Comparison of ENCODE assay signal across 1 cellular context in the genomic region with DNA sequence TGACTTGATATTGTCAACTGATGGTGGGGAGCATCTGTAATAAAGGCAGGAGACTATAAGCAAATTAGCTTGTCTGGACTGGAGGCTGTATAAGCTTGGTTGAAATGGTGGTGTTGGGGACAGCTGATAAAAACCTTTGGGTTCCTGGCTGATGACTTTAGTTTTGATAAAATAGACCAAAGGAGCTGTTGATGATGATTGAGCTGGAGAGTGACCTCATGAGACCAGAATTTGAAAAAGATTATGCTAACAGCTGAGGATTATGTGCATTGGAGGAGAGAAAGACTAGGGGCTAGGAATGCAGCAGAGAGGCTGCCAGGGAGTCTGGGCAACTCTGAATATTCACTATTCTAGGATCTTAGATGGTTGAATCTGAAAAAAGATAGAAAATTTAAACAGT.
TF ChIP-seq lines count a peak whose summit lies in the region.

No MANE protein-coding gene starts in this region.

TF ChIP-seq in K562, 482 proteins besides CTCF, POLR2A, EP300 and RAD21 (continued from another document and continues in another):
- no peak for TF ChIP-seq ZNF830 (CRISPR knock-in tag; IDR thresholded peaks at IDR 0.05)
- no peak for TF ChIP-seq FOXA1 (IDR thresholded peaks at IDR 0.05; ENCODE audit: borderline replicate concordance)
- TF ChIP-seq ZNF253 (CRISPR knock-in tag; conservative IDR thresholded peaks at IDR 0.05) = no peak
- no peak for TF ChIP-seq SMAD1 (IDR thresholded peaks at IDR 0.05; ENCODE audit: low read depth, low read length, partially characterized antibody)
- TF ChIP-seq ZNF347 (CRISPR knock-in tag; IDR thresholded peaks at IDR 0.05; ENCODE audit: low read depth) = no peak
- TF ChIP-seq, protein P1, sequence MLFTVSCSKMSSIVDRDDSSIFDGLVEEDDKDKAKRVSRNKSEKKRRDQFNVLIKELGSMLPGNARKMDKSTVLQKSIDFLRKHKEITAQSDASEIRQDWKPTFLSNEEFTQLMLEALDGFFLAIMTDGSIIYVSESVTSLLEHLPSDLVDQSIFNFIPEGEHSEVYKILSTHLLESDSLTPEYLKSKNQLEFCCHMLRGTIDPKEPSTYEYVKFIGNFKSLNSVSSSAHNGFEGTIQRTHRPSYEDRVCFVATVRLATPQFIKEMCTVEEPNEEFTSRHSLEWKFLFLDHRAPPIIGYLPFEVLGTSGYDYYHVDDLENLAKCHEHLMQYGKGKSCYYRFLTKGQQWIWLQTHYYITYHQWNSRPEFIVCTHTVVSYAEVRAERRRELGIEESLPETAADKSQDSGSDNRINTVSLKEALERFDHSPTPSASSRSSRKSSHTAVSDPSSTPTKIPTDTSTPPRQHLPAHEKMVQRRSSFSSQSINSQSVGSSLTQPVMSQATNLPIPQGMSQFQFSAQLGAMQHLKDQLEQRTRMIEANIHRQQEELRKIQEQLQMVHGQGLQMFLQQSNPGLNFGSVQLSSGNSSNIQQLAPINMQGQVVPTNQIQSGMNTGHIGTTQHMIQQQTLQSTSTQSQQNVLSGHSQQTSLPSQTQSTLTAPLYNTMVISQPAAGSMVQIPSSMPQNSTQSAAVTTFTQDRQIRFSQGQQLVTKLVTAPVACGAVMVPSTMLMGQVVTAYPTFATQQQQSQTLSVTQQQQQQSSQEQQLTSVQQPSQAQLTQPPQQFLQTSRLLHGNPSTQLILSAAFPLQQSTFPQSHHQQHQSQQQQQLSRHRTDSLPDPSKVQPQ (CRISPR knock-in tag; IDR thresholded peaks at IDR 0.05; ENCODE audit: borderline replicate concordance) = no peak
- no peak for TF ChIP-seq CEBPB (tag; IDR thresholded peaks at IDR 0.05)
- TF ChIP-seq HNRNPL (IDR thresholded peaks at IDR 0.05; ENCODE audit: low read depth, low read length) = no peak
- TF ChIP-seq L3MBTL2 (IDR thresholded peaks at IDR 0.05) = no peak
- no peak for TF ChIP-seq SREBF2 (CRISPR knock-in tag; IDR thresholded peaks at IDR 0.05)
- no peak for TF ChIP-seq SRSF1 (IDR thresholded peaks at IDR 0.05; ENCODE audit: low read depth, low read length)
- no peak for TF ChIP-seq KAT8 (IDR thresholded peaks at IDR 0.05; ENCODE audit: low read depth)
- no peak for TF ChIP-seq RFX7 (CRISPR knock-in tag; IDR thresholded peaks at IDR 0.05)
- no peak for TF ChIP-seq KAT7 (CRISPR knock-in tag; IDR thresholded peaks at IDR 0.05; ENCODE audit: borderline replicate concordance)
- no peak for TF ChIP-seq PPARD (CRISPR knock-in tag; IDR thresholded peaks at IDR 0.05)
- TF ChIP-seq NFIX (CRISPR knock-in tag; IDR thresholded peaks at IDR 0.05; ENCODE audit: low read depth) = no peak
- no peak for TF ChIP-seq NR1H2 (CRISPR knock-in tag; IDR thresholded peaks at IDR 0.05)
- TF ChIP-seq ZNF121 (CRISPR knock-in tag; conservative IDR thresholded peaks at IDR 0.05) = no peak
- TF ChIP-seq THRB (CRISPR knock-in tag; conservative IDR thresholded peaks at IDR 0.05) = no peak
- TF ChIP-seq MCM3 (IDR thresholded peaks at IDR 0.05) = no peak
- TF ChIP-seq NR2F6 (CRISPR knock-in tag; IDR thresholded peaks at IDR 0.05) = no peak
- no peak for TF ChIP-seq TAF1 (IDR thresholded peaks at IDR 0.05; ENCODE audit: control insufficient read depth, extremely low read depth, insufficient read depth, low read length, severe bottlenecking)
- TF ChIP-seq ZNF76 (CRISPR knock-in tag; IDR thresholded peaks at IDR 0.05; ENCODE audit: borderline replicate concordance) = no peak
- TF ChIP-seq, protein P2, sequence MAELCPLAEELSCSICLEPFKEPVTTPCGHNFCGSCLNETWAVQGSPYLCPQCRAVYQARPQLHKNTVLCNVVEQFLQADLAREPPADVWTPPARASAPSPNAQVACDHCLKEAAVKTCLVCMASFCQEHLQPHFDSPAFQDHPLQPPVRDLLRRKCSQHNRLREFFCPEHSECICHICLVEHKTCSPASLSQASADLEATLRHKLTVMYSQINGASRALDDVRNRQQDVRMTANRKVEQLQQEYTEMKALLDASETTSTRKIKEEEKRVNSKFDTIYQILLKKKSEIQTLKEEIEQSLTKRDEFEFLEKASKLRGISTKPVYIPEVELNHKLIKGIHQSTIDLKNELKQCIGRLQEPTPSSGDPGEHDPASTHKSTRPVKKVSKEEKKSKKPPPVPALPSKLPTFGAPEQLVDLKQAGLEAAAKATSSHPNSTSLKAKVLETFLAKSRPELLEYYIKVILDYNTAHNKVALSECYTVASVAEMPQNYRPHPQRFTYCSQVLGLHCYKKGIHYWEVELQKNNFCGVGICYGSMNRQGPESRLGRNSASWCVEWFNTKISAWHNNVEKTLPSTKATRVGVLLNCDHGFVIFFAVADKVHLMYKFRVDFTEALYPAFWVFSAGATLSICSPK (IDR thresholded peaks at IDR 0.05; ENCODE audit: borderline replicate concordance) = no peak
- no peak for TF ChIP-seq XRCC4 (IDR thresholded peaks at IDR 0.05; ENCODE audit: extremely low read depth, insufficient read depth, insufficient read length)
- TF ChIP-seq BCLAF1 (IDR thresholded peaks at IDR 0.05; ENCODE audit: borderline replicate concordance in 1 of 2, control insufficient read depth in 1 of 2, low read depth in 2 of 2, low read length in 1 of 2) = no peak
- TF ChIP-seq NCOA4 (IDR thresholded peaks at IDR 0.05; ENCODE audit: partially characterized antibody) = no peak
- no peak for TF ChIP-seq ZNF133 (CRISPR knock-in tag; IDR thresholded peaks at IDR 0.05)
- no peak for TF ChIP-seq NR2C1 (IDR thresholded peaks at IDR 0.05)
- TF ChIP-seq NR2C1 (tag; IDR thresholded peaks at IDR 0.05) = no peak
- TF ChIP-seq, protein P3, sequence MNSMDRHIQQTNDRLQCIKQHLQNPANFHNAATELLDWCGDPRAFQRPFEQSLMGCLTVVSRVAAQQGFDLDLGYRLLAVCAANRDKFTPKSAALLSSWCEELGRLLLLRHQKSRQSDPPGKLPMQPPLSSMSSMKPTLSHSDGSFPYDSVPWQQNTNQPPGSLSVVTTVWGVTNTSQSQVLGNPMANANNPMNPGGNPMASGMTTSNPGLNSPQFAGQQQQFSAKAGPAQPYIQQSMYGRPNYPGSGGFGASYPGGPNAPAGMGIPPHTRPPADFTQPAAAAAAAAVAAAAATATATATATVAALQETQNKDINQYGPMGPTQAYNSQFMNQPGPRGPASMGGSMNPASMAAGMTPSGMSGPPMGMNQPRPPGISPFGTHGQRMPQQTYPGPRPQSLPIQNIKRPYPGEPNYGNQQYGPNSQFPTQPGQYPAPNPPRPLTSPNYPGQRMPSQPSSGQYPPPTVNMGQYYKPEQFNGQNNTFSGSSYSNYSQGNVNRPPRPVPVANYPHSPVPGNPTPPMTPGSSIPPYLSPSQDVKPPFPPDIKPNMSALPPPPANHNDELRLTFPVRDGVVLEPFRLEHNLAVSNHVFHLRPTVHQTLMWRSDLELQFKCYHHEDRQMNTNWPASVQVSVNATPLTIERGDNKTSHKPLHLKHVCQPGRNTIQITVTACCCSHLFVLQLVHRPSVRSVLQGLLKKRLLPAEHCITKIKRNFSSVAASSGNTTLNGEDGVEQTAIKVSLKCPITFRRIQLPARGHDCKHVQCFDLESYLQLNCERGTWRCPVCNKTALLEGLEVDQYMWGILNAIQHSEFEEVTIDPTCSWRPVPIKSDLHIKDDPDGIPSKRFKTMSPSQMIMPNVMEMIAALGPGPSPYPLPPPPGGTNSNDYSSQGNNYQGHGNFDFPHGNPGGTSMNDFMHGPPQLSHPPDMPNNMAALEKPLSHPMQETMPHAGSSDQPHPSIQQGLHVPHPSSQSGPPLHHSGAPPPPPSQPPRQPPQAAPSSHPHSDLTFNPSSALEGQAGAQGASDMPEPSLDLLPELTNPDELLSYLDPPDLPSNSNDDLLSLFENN (IDR thresholded peaks at IDR 0.05; ENCODE audit: low read depth in 2 of 2, low read length in 2 of 2) = no peak
- TF ChIP-seq, protein P4, sequence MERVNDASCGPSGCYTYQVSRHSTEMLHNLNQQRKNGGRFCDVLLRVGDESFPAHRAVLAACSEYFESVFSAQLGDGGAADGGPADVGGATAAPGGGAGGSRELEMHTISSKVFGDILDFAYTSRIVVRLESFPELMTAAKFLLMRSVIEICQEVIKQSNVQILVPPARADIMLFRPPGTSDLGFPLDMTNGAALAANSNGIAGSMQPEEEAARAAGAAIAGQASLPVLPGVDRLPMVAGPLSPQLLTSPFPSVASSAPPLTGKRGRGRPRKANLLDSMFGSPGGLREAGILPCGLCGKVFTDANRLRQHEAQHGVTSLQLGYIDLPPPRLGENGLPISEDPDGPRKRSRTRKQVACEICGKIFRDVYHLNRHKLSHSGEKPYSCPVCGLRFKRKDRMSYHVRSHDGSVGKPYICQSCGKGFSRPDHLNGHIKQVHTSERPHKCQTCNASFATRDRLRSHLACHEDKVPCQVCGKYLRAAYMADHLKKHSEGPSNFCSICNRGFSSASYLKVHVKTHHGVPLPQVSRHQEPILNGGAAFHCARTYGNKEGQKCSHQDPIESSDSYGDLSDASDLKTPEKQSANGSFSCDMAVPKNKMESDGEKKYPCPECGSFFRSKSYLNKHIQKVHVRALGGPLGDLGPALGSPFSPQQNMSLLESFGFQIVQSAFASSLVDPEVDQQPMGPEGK (CRISPR knock-in tag; IDR thresholded peaks at IDR 0.05; ENCODE audit: borderline replicate concordance) = no peak
- no peak for TF ChIP-seq MXI1 (IDR thresholded peaks at IDR 0.05; ENCODE audit: low read depth, low read length)
- no peak for TF ChIP-seq HNRNPH1 (optimal IDR thresholded peaks at IDR 0.05; ENCODE audit: low read depth, low read length)
- no peak for TF ChIP-seq CHD1 (IDR thresholded peaks at IDR 0.05; ENCODE audit: low read length)
- no peak for TF ChIP-seq GTF2E2 (tag; IDR thresholded peaks at IDR 0.05)
- no peak for TF ChIP-seq KLF1 (tag; IDR thresholded peaks at IDR 0.05)
- TF ChIP-seq ARHGAP35 (IDR thresholded peaks at IDR 0.05; ENCODE audit: partially characterized antibody) = no peak
- no peak for TF ChIP-seq LARP7 (IDR thresholded peaks at IDR 0.05)
- no peak for TF ChIP-seq DEAF1 (CRISPR knock-in tag; IDR thresholded peaks at IDR 0.05)
- no peak for TF ChIP-seq CHD4 (IDR thresholded peaks at IDR 0.05; ENCODE audit: insufficient read depth, insufficient replicate concordance, low read depth, low read length, poor library complexity, severe bottlenecking)
- no peak for TF ChIP-seq ZFX (CRISPR knock-in tag; IDR thresholded peaks at IDR 0.05)
- TF ChIP-seq NRF1 (conservative IDR thresholded peaks at IDR 0.05 in 1 of 2, IDR thresholded peaks at IDR 0.05 in 1 of 2) = no peak
- TF ChIP-seq ESRRA (IDR thresholded peaks at IDR 0.05; ENCODE audit: borderline replicate concordance, low read depth) = no peak
- 0 out of 2 replicates have a peak, but pooled peaks have one; percentile 26 for TF ChIP-seq NBN (IDR thresholded peaks at IDR 0.05; ENCODE audit: low read depth)
- TF ChIP-seq ZNF143 (CRISPR knock-in tag; IDR thresholded peaks at IDR 0.05) = no peak
- TF ChIP-seq HEY1 (CRISPR knock-in tag; IDR thresholded peaks at IDR 0.05; ENCODE audit: borderline replicate concordance) = no peak
- no peak for TF ChIP-seq SRSF3 (IDR thresholded peaks at IDR 0.05; ENCODE audit: insufficient read depth, low read length)
- no peak for TF ChIP-seq SMC3 (conservative IDR thresholded peaks at IDR 0.05; ENCODE audit: insufficient read depth, low read depth, low read length)
- TF ChIP-seq TSC22D4 (tag; IDR thresholded peaks at IDR 0.05) = no peak
- no peak for TF ChIP-seq ZKSCAN1 (IDR thresholded peaks at IDR 0.05; ENCODE audit: low read depth, low read length)
- TF ChIP-seq GTF2F1 (IDR thresholded peaks at IDR 0.05; ENCODE audit: low read depth, low read length) = no peak
- TF ChIP-seq ASH1L (IDR thresholded peaks at IDR 0.05; ENCODE audit: borderline replicate concordance, low read depth, partially characterized antibody) = no peak
- TF ChIP-seq ZNF696 (CRISPR knock-in tag; conservative IDR thresholded peaks at IDR 0.05) = no peak
- no peak for TF ChIP-seq NFRKB (IDR thresholded peaks at IDR 0.05; ENCODE audit: low read depth)
- TF ChIP-seq RAD51 (IDR thresholded peaks at IDR 0.05; ENCODE audit: borderline replicate concordance, low read depth) = no peak
- no peak for TF ChIP-seq MEF2A (IDR thresholded peaks at IDR 0.05; ENCODE audit: control insufficient read depth, low read depth, low read length)
- TF ChIP-seq CHD2 (IDR thresholded peaks at IDR 0.05; ENCODE audit: low read depth, low read length) = no peak
- TF ChIP-seq POLR2B (IDR thresholded peaks at IDR 0.05; ENCODE audit: low read depth, partially characterized antibody) = no peak
- no peak for TF ChIP-seq PYGO2 (tag; IDR thresholded peaks at IDR 0.05)
